ENCODE assay signal across 1 cellular context in genomic region chr13:54958781-54959180, GRCh38.
TF ChIP-seq lines count a peak whose summit lies in the region.

No MANE protein-coding gene starts in this region.

TF ChIP-seq in H1, 55 proteins besides CTCF, POLR2A, EP300 and RAD21 (continued from another document):
- TF ChIP-seq MAX (IDR thresholded peaks at IDR 0.05) (no peak), CHD7 (IDR thresholded peaks at IDR 0.05; ENCODE audit: insufficient replicate concordance, low read length) (no peak), CHD2 (IDR thresholded peaks at IDR 0.05; ENCODE audit: low read length) (no peak), GTF2F1 (IDR thresholded peaks at IDR 0.05; ENCODE audit: borderline replicate concordance, low read depth, low read length) (no peak), RBBP5 (IDR thresholded peaks at IDR 0.05; ENCODE audit: borderline replicate concordance, low read depth, low read length) (no peak), ATF3 (IDR thresholded peaks at IDR 0.05; ENCODE audit: insufficient read depth, low read depth, low read length) (no peak), TCF12 (IDR thresholded peaks at IDR 0.05; ENCODE audit: low read depth, low read length) (no peak), SAP30 (IDR thresholded peaks at IDR 0.05; ENCODE audit: insufficient read depth, insufficient replicate concordance, low read length) (no peak), SP4 (IDR thresholded peaks at IDR 0.05; ENCODE audit: low read length) (no peak), RXRA (IDR thresholded peaks at IDR 0.05; ENCODE audit: insufficient read depth, low read depth, low read length) (no peak), HDAC2 (IDR thresholded peaks at IDR 0.05; ENCODE audit: borderline replicate concordance in 1 of 2, low read depth in 2 of 2, low read length in 2 of 2) (no peak), KDM4A (IDR thresholded peaks at IDR 0.05; ENCODE audit: low read depth, low read length, severe bottlenecking) (no peak), RNF2 (IDR thresholded peaks at IDR 0.05; ENCODE audit: borderline replicate concordance, low read depth, low read length, missing control alignments, poor library complexity, severe bottlenecking) (no peak), KDM5A (IDR thresholded peaks at IDR 0.05; ENCODE audit: low read length) (no peak), TBP (IDR thresholded peaks at IDR 0.05; ENCODE audit: low read depth, low read length) (no peak), SIRT6 (IDR thresholded peaks at IDR 0.05; ENCODE audit: low read length) (no peak), POU5F1 (IDR thresholded peaks at IDR 0.05; ENCODE audit: low read depth, low read length) (no peak), JUN (IDR thresholded peaks at IDR 0.05; ENCODE audit: low read depth, low read length) (no peak)
